12 cellular contexts compared by ENCODE assay signal in the genomic region with DNA sequence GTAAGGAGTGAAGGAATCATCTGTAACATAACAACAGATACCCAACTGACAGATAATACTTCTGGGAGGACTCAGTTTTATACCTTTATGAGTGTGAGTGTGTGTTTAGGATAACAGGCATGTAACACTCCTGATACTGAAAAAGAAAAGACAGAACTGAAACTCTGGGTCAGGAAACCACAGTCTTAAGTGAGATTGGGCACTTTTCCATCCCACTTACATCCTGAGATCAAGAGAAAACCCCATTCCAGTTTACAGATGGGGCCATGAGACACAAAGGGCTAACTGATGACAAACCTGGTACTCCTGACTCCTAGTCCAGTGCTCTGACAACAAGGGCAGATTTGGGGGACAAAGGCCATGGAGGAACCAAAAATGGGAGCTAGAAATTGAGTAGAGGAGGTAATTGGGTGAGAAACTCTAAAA. TPM values are rescaled to one million over a fixed set of nuclear protein-coding genes. Genes with fewer than 3 reads are reported as not detected.
A peak's percentile ranks its signal among the peaks of the same experiment; 100 is the strongest.
DNase-seq lines count a peak whose midpoint lies in the region; ATAC-seq and TF ChIP-seq lines count a peak whose summit lies in the region.
"Had no signal": no experiment of that assay in that cellular context is flagged by ENCODE, and none has a peak within 500 bp of the region (broad histone marks: within the 10 kb centered on the region; RNA-seq: fewer than 3 reads in every experiment).

No MANE protein-coding gene starts in this region.

- intact Hi-C loops in vagina (cut with DNase I) = no loop called here
- intact Hi-C loops in spleen (cut with DNase I; ENCODE audit: low total_unique reads) = loop anchor here (10.0 kb wide), 1 partner anchor 289 kb away; a partner anchor contains a TSS

- H3K4me3 Mint-ChIP-seq in naive thymus-derived CD8-positive, alpha-beta T cell = peak overlapping the region in 2 of 10 donors; percentile 12 to 16
- H3K4me3 Mint-ChIP-seq: CD8-positive, alpha-beta T cell; H9 had no signal

- TF ChIP-seq POLR2A in vagina (IDR thresholded peaks at IDR 0.05) = no peak
- TF ChIP-seq POLR2A in spleen (IDR thresholded peaks at IDR 0.05) = no peak

- H3K4me1 ChIP-seq in vagina (no peaks in the 10 kb centered on the region), spleen (peaks cover 13 to 55% (median 27%) of the 10 kb centered on the region in 6 donors)

- peak; percentile 26 for DNase-seq in AG10803 (ENCODE audit: low read depth)
- peak; percentile 51 for DNase-seq in KBM-7
- no peak for DNase-seq in naive thymus-derived CD8-positive, alpha-beta T cell
- DNase-seq in vagina (ENCODE audit: extremely low spot score in 2 of 2) = no peak
- no peak for DNase-seq in NCI-H1417 (lab: John Stamatoyannopoulos, UW)
- no peak for DNase-seq in spleen
- DNase-seq: activated CD4-positive, alpha-beta T cell treated with anti-CD3 and anti-CD28 coated beads for 48 hours; CD8-positive, alpha-beta T cell; H9; NCI-H69 had no signal

- no peaks in the 10 kb centered on the region for H3K36me3 Mint-ChIP-seq in naive thymus-derived CD8-positive, alpha-beta T cell
- H3K36me3 Mint-ChIP-seq: CD8-positive, alpha-beta T cell had no signal

- no peaks in the 10 kb centered on the region for H3K27me3 Mint-ChIP-seq in naive thymus-derived CD8-positive, alpha-beta T cell

- peak overlapping the region in 1 of 10 donors; percentile 49 for H3K27ac Mint-ChIP-seq in naive thymus-derived CD8-positive, alpha-beta T cell
- H3K27ac Mint-ChIP-seq: CD8-positive, alpha-beta T cell; H9 had no signal

- no peaks in the 10 kb centered on the region for H3K36me3 ChIP-seq in vagina
- no peaks in the 10 kb centered on the region for H3K36me3 ChIP-seq in spleen

- peaks cover 6 to 49% (median 14%) of the 10 kb centered on the region in 4 donors for H3K4me1 Mint-ChIP-seq in naive thymus-derived CD8-positive, alpha-beta T cell

- no peak overlapping the region for H3K4me3 ChIP-seq in AG10803 (ENCODE audit: low read length)
- no peak overlapping the region for H3K4me3 ChIP-seq in vagina
- no peak overlapping the region for H3K4me3 ChIP-seq in spleen

- H3K9me3 Mint-ChIP-seq in naive thymus-derived CD8-positive, alpha-beta T cell = peaks cover 0 to 5% (median 0%) of the 10 kb centered on the region in 9 donors
- H3K9me3 Mint-ChIP-seq: CD8-positive, alpha-beta T cell had no signal

- POLR2A ChIA-PET in naive thymus-derived CD8-positive, alpha-beta T cell (lab: Charles Lee) = no interaction called here

- H3K9me3 ChIP-seq in vagina (no peaks in the 10 kb centered on the region), spleen (peaks cover 0 to 15% (median 12%) of the 10 kb centered on the region in 8 donors)

- ATAC-seq in GM18870 (IDR thresholded peaks at IDR 0.05; ENCODE audit: unreplicated experiment) = peak; percentile 77
- peak; percentile 75 for ATAC-seq in HG02759 (IDR thresholded peaks at IDR 0.05; ENCODE audit: unreplicated experiment)
- no peak for ATAC-seq in naive thymus-derived CD8-positive, alpha-beta T cell
- ATAC-seq: CD8-positive, alpha-beta T cell had no signal

- H3K27me3 ChIP-seq in vagina (no peaks in the 10 kb centered on the region), spleen (replicated peaks in 1 of 7) (no peaks in the 10 kb centered on the region)

- TF ChIP-seq CTCF in AG10803 (conservative IDR thresholded peaks at IDR 0.05; ENCODE audit: low read length) (no peak), vagina (IDR thresholded peaks at IDR 0.05) (no peak), spleen (IDR thresholded peaks at IDR 0.05 in 8 of 11, conservative IDR thresholded peaks at IDR 0.05 in 3 of 11) (no peak)

- no peak overlapping the region for H3K27ac ChIP-seq in vagina
- H3K27ac ChIP-seq in spleen = no peak overlapping the region

- in situ Hi-C loops in KBM-7 (cut with MboI; ENCODE audit: low pct_unique_long_range_greater_than_20kb, low sequenced_read_pairs) = no loop called here

RNA-seq across cellular contexts. Expression of a gene that starts 18.0 kb away (rescaled TPM):
- not detected for total RNA-seq in naive thymus-derived CD8-positive, alpha-beta T cell
- polyA plus RNA-seq in naive thymus-derived CD8-positive, alpha-beta T cell = not detected
- not detected for total RNA-seq in vagina
- total RNA-seq in spleen = not detected
- polyA plus RNA-seq in spleen = not detected
- total RNA-seq: CD8-positive, alpha-beta T cell; H9 had no signal

RNA-seq across cellular contexts. Expression of a gene that starts 31.5 kb away (rescaled TPM):
- total RNA-seq in naive thymus-derived CD8-positive, alpha-beta T cell = 10 to 100 TPM; 34.2 to 36.1 TPM
- polyA plus RNA-seq in naive thymus-derived CD8-positive, alpha-beta T cell = 10 to 100 TPM; 12.0 to 30.2 (median 20.0) TPM
- total RNA-seq in vagina (29.0 TPM), spleen (10 to 100 TPM; 23.8 to 34.0 (median 28.2) TPM)
- 1 to 10 TPM; 4.2 to 7.8 (median 4.4) TPM for polyA plus RNA-seq in spleen

RNA-seq across cellular contexts. Expression of a gene that starts 34.7 kb away (rescaled TPM):
- 100 to 1,000 TPM; 116 to 127 TPM for total RNA-seq in naive thymus-derived CD8-positive, alpha-beta T cell
- 100 to 1,000 TPM; 108 to 218 (median 141) TPM for polyA plus RNA-seq in naive thymus-derived CD8-positive, alpha-beta T cell
- 49.8 TPM for total RNA-seq in vagina
- 100 to 1,000 TPM; 146 to 307 (median 165) TPM for total RNA-seq in spleen
- 100 to 1,000 TPM in 1 of 3 donors, 10 to 100 TPM in 2; 57.9 to 113 (median 59.7) TPM for polyA plus RNA-seq in spleen

Comparison
In these comparisons a context has a peak if more than half of its experiments do, and no peak if none do; other contexts are left out.
1. DNase-seq: peak in AG10803 (single experiment) and KBM-7 (single experiment); none in naive thymus-derived CD8-positive, alpha-beta T cell (0 of 10), vagina (0 of 2), NCI-H1417 (0 of 3) and spleen (single experiment).
2. ATAC-seq: peak in GM18870 (single experiment) and HG02759 (single experiment); none in naive thymus-derived CD8-positive, alpha-beta T cell (0 of 2).